In genomic region chr1:54007613-54008012, GRCh38 we compare ENCODE assay signal across 34 cellular contexts. TPM values are rescaled to one million over a fixed set of nuclear protein-coding genes. Genes with fewer than 3 reads are reported as not detected.
"Had no signal": no experiment of that assay in that cellular context is flagged by ENCODE, and none has a peak within 500 bp of the region (broad histone marks: within the 10 kb centered on the region; RNA-seq: fewer than 3 reads in every experiment).

No MANE protein-coding gene starts in this region.

- H3K36me3 Mint-ChIP-seq: activated CD4-positive, alpha-beta memory T cell treated with anti-CD3 and anti-CD28 coated beads for 36 hours; activated naive CD8-positive, alpha-beta T cell had no signal

- H3K27me3 Mint-ChIP-seq: activated CD4-positive, alpha-beta T cell treated with anti-CD3 and anti-CD28 coated beads for 36 hours had no signal

- H3K9me3 Mint-ChIP-seq: activated CD4-positive, alpha-beta memory T cell treated with anti-CD3 and anti-CD28 coated beads for 36 hours; activated CD4-positive, alpha-beta T cell treated with anti-CD3 and anti-CD28 coated beads, Interleukin-2, amount 10 ng/mL, durations not matched to agents 24 days and 14 days; activated T-cell treated with anti-CD3 and anti-CD28 coated beads, Interleukin-2, amount 50 U/mL, for 4 hours; activated T-helper 17 cell treated with anti-CD3 and anti-CD28 coated beads, Interleukin-2, amount 50 U/mL, for 72 hours; central memory CD8-positive, alpha-beta T cell; dendritic cell treated with granulocyte-macrophage colony-stimulating factor and Interleukin-4, amounts not matched to agents 40 ng/mL and 50 ng/mL, for 4 days had no signal

- H3K9me3 ChIP-seq: esophagus squamous epithelium, gastroesophageal sphincter had no signal

- H3K27me3 ChIP-seq: dorsolateral prefrontal cortex had no signal

- DNase-seq: activated CD4-positive, alpha-beta memory T cell treated with anti-CD3 and anti-CD28 coated beads for 36 hours; activated CD4-positive, alpha-beta T cell treated with anti-CD3 and anti-CD28 coated beads for 36 hours; activated CD4-positive, alpha-beta T cell treated with anti-CD3 and anti-CD28 coated beads, Interleukin-2, amount 10 ng/mL, durations not matched to agents 24 days and 14 days; activated CD4-positive, CD25-positive, alpha-beta regulatory T cell; activated CD4-positive, CD25-positive, alpha-beta regulatory T cell treated with anti-CD3 and anti-CD28 coated beads, Interleukin-2, amount 50 U/mL, for 72 hours; activated CD8-positive, alpha-beta T cell treated with anti-CD3 and anti-CD28 coated beads, Interleukin-2, amount 10 ng/mL, durations not matched to agents 7 days and 5 days; activated effector memory CD4-positive, alpha-beta T cell treated with Interleukin-2 at 50 U/mL for 16 hours; activated gamma-delta T cell treated with Interleukin-2 at 50 U/mL for 16 hours; activated naive CD4-positive, alpha-beta T cell treated with anti-CD3 and anti-CD28 coated beads, Interleukin-2, amount 50 U/mL, for 16 hours; activated naive CD4-positive, alpha-beta T cell treated with Interleukin-2 at 50 U/mL for 16 hours; activated T-cell treated with anti-CD3 and anti-CD28 coated beads, Interleukin-2, amount 50 U/mL, for 4 hours; amniotic stem cell; anterior cingulate cortex; brain microvascular endothelial cell; dorsolateral prefrontal cortex; effector memory CD4-positive, alpha-beta T cell; endodermal cell; esophagus squamous epithelium; foreskin melanocyte; T-helper 2 cell had no signal

- ATAC-seq: activated CD4-positive, alpha-beta T cell treated with anti-CD3 and anti-CD28 coated beads for 36 hours; activated CD8-positive, alpha-beta T cell treated with anti-CD3 and anti-CD28 coated beads, Interleukin-2, amount 10 ng/mL, durations not matched to agents 7 days and 5 days; activated T-cell treated with anti-CD3 and anti-CD28 coated beads, Interleukin-2, amount 50 U/mL, for 4 hours; activated T-helper 17 cell treated with anti-CD3 and anti-CD28 coated beads, Interleukin-2, amount 50 U/mL, for 72 hours; gastroesophageal sphincter had no signal

- H3K4me3 Mint-ChIP-seq: activated CD4-positive, alpha-beta memory T cell treated with anti-CD3 and anti-CD28 coated beads for 36 hours; activated CD4-positive, alpha-beta T cell treated with anti-CD3 and anti-CD28 coated beads for 36 hours; activated CD4-positive, alpha-beta T cell treated with anti-CD3 and anti-CD28 coated beads, Interleukin-2, amount 10 ng/mL, durations not matched to agents 24 days and 14 days; activated CD8-positive, alpha-beta T cell treated with anti-CD3 and anti-CD28 coated beads, Interleukin-2, amount 10 ng/mL, durations not matched to agents 7 days and 5 days; activated naive CD8-positive, alpha-beta T cell; activated T-cell treated with anti-CD3 and anti-CD28 coated beads, Interleukin-2, amount 50 U/mL, for 4 hours; activated T-helper 17 cell treated with anti-CD3 and anti-CD28 coated beads, Interleukin-2, amount 50 U/mL, for 72 hours; central memory CD8-positive, alpha-beta T cell; dendritic cell treated with granulocyte-macrophage colony-stimulating factor and Interleukin-4, amounts not matched to agents 40 ng/mL and 50 ng/mL, for 4 days; endodermal cell had no signal

- H3K27ac Mint-ChIP-seq: activated CD4-positive, alpha-beta memory T cell treated with anti-CD3 and anti-CD28 coated beads for 36 hours; activated CD4-positive, alpha-beta T cell treated with anti-CD3 and anti-CD28 coated beads for 36 hours; activated CD4-positive, alpha-beta T cell treated with anti-CD3 and anti-CD28 coated beads, Interleukin-2, amount 10 ng/mL, durations not matched to agents 24 days and 14 days; activated CD8-positive, alpha-beta T cell treated with anti-CD3 and anti-CD28 coated beads, Interleukin-2, amount 10 ng/mL, durations not matched to agents 7 days and 5 days; activated naive CD8-positive, alpha-beta T cell; activated T-helper 17 cell treated with anti-CD3 and anti-CD28 coated beads, Interleukin-2, amount 50 U/mL, for 72 hours; dendritic cell treated with granulocyte-macrophage colony-stimulating factor and Interleukin-4, amounts not matched to agents 40 ng/mL and 50 ng/mL, for 4 days; endodermal cell had no signal

- H3K4me3 ChIP-seq: coronary artery, dorsolateral prefrontal cortex, esophagus squamous epithelium, gastroesophageal sphincter had no signal

- H3K4me1 Mint-ChIP-seq: activated CD4-positive, alpha-beta T cell treated with anti-CD3 and anti-CD28 coated beads for 36 hours; activated CD4-positive, alpha-beta T cell treated with anti-CD3 and anti-CD28 coated beads, Interleukin-2, amount 10 ng/mL, durations not matched to agents 24 days and 14 days; activated T-helper 17 cell treated with anti-CD3 and anti-CD28 coated beads, Interleukin-2, amount 50 U/mL, for 72 hours; central memory CD8-positive, alpha-beta T cell; endodermal cell had no signal

- H3K36me3 ChIP-seq: brain microvascular endothelial cell, esophagus squamous epithelium, gastroesophageal sphincter had no signal

- H3K27ac ChIP-seq: brain microvascular endothelial cell, coronary artery, dorsolateral prefrontal cortex, esophagus squamous epithelium, gastroesophageal sphincter had no signal

- H3K4me1 ChIP-seq: esophagus squamous epithelium, gastroesophageal sphincter had no signal

RNA-seq across cellular contexts. Expression of gene LDLRAD1, which starts 10.4 kb away (rescaled TPM):
- total RNA-seq: activated CD4-positive, alpha-beta memory T cell treated with anti-CD3 and anti-CD28 coated beads for 36 hours; activated CD4-positive, alpha-beta T cell treated with anti-CD3 and anti-CD28 coated beads for 36 hours; activated CD4-positive, alpha-beta T cell treated with anti-CD3 and anti-CD28 coated beads, Interleukin-2, amount 10 ng/mL, durations not matched to agents 24 days and 14 days; activated CD8-positive, alpha-beta T cell treated with anti-CD3 and anti-CD28 coated beads, Interleukin-2, amount 10 ng/mL, durations not matched to agents 7 days and 5 days; activated T-cell treated with anti-CD3 and anti-CD28 coated beads, Interleukin-2, amount 50 U/mL, for 4 hours; activated T-helper 17 cell treated with anti-CD3 and anti-CD28 coated beads, Interleukin-2, amount 50 U/mL, for 72 hours; astrocyte; cardiac septum; cerebellum; endodermal cell; epithelial cell of proximal tubule; fibroblast of lung; fibroblast of villous mesenchyme; gastroesophageal sphincter; glomerular endothelial cell; T-helper 1 cell treated with Interleukin-12 subunit alpha and Interleukin-12 subunit beta and Interleukin-4 antibody, amounts not matched to agents 30 ng/mL and 1 ng/mL, for 36 hours had no signal
